In genomic region chr7:74334026-74334425, GRCh38 we compare ENCODE assay signal across 13 cellular contexts. TPM values are rescaled to one million over a fixed set of nuclear protein-coding genes. Genes with fewer than 3 reads are reported as not detected.
A peak's percentile ranks its signal among the peaks of the same experiment; 100 is the strongest.
DNase-seq lines count a peak whose midpoint lies in the region; ATAC-seq lines count a peak whose summit lies in the region.
"Had no signal": no experiment of that assay in that cellular context is flagged by ENCODE, and none has a peak within 500 bp of the region (broad histone marks: within the 10 kb centered on the region; RNA-seq: fewer than 3 reads in every experiment).

No MANE protein-coding gene starts in this region.

- H3K36me3 ChIP-seq in SJCRH30 = peaks cover 9% of the 10 kb centered on the region; the same call in 1 of the 2 replicates
- no peaks in the 10 kb centered on the region for H3K36me3 ChIP-seq in CD8-positive, alpha-beta memory T cell (ENCODE audit: insufficient read depth, low read length)
- H3K36me3 ChIP-seq: colonic mucosa, right lobe of liver had no signal

- peak overlapping the region; percentile 58 for H3K27ac ChIP-seq in SJCRH30
- no peak overlapping the region for H3K27ac ChIP-seq in CD8-positive, alpha-beta memory T cell (ENCODE audit: low read depth, low read length)
- H3K27ac ChIP-seq: colonic mucosa, right lobe of liver had no signal

- H3K4me1 ChIP-seq in SJCRH30 = peaks cover 14% of the 10 kb centered on the region
- no peaks in the 10 kb centered on the region for H3K4me1 ChIP-seq in CD8-positive, alpha-beta memory T cell (ENCODE audit: insufficient read depth, low read length)
- H3K4me1 ChIP-seq: colonic mucosa, right lobe of liver had no signal

- POLR2A ChIA-PET in CD8-positive, alpha-beta memory T cell (lab: Charles Lee) = no interaction called here

- DNase-seq in EH (ENCODE audit: low read depth) (peak; percentile 74), SJCRH30 (peak; percentile 85 to 87), fibroblast of peridontal ligament (ENCODE audit: extremely low read depth) (peak; percentile 68), sciatic nerve (ENCODE audit: low spot score) (no peak)
- no peak for DNase-seq in CD8-positive, alpha-beta memory T cell
- DNase-seq in activated effector memory CD4-positive, alpha-beta T cell treated with anti-CD3 and anti-CD28 coated beads, Interleukin-2, amount 50 U/mL, for 16 hours = no peak
- DNase-seq: activated naive CD4-positive, alpha-beta T cell treated with anti-CD3 and anti-CD28 coated beads, Interleukin-2, amount 10 ng/mL, durations not matched to agents 7 days and 5 days; colonic mucosa; Kasumi-1; NCI-H1930; NCI-H774; right lobe of liver had no signal

- intact Hi-C loops in sciatic nerve (cut with DNase I) = no loop called here

- no peaks in the 10 kb centered on the region for H3K27me3 ChIP-seq in SJCRH30
- no peaks in the 10 kb centered on the region for H3K27me3 ChIP-seq in CD8-positive, alpha-beta memory T cell (ENCODE audit: insufficient read depth, low read length, poor library complexity, severe bottlenecking)
- H3K27me3 ChIP-seq: colonic mucosa, right lobe of liver had no signal

- H3K4me1 Mint-ChIP-seq in CD8-positive, alpha-beta memory T cell = peaks cover 0 to 3% (median 0%) of the 10 kb centered on the region in 3 donors

- no peak overlapping the region for H3K4me3 ChIP-seq in SJCRH30
- H3K4me3 ChIP-seq in CD8-positive, alpha-beta memory T cell (ENCODE audit: low read length) = no peak overlapping the region
- H3K4me3 ChIP-seq: colonic mucosa, right lobe of liver had no signal

- ATAC-seq in sciatic nerve (peak; percentile 39), HG03108 (IDR thresholded peaks at IDR 0.05; ENCODE audit: unreplicated experiment) (no peak)
- ATAC-seq: right lobe of liver had no signal

- CTCF ChIA-PET in CD8-positive, alpha-beta memory T cell (lab: Charles Lee) = no interaction called here

- no peaks in the 10 kb centered on the region for H3K9me3 ChIP-seq in SJCRH30 (replicated peaks)
- H3K9me3 ChIP-seq in CD8-positive, alpha-beta memory T cell (ENCODE audit: low read length) = no peaks in the 10 kb centered on the region
- H3K9me3 ChIP-seq: colonic mucosa, right lobe of liver had no signal

- H3K36me3 Mint-ChIP-seq in CD8-positive, alpha-beta memory T cell = no peaks in the 10 kb centered on the region
- H3K36me3 Mint-ChIP-seq: activated naive CD4-positive, alpha-beta T cell treated with anti-CD3 and anti-CD28 coated beads, Interleukin-2, amount 10 ng/mL, durations not matched to agents 7 days and 5 days had no signal

- no peak overlapping the region for H3K4me3 Mint-ChIP-seq in CD8-positive, alpha-beta memory T cell
- H3K4me3 Mint-ChIP-seq: activated naive CD4-positive, alpha-beta T cell treated with anti-CD3 and anti-CD28 coated beads, Interleukin-2, amount 10 ng/mL, durations not matched to agents 7 days and 5 days had no signal

- H3K27ac Mint-ChIP-seq in CD8-positive, alpha-beta memory T cell = no peak overlapping the region

- no peaks in the 10 kb centered on the region for H3K27me3 Mint-ChIP-seq in CD8-positive, alpha-beta memory T cell

- no peaks in the 10 kb centered on the region for H3K9me3 Mint-ChIP-seq in CD8-positive, alpha-beta memory T cell
- H3K9me3 Mint-ChIP-seq: activated naive CD4-positive, alpha-beta T cell treated with anti-CD3 and anti-CD28 coated beads, Interleukin-2, amount 10 ng/mL, durations not matched to agents 7 days and 5 days had no signal

RNA-seq across cellular contexts. Expression of gene CLIP2, which starts 44.8 kb away (rescaled TPM):
- 29.1 and 29.7 TPM in 2 replicates for total RNA-seq in SJCRH30 (2014; rRNA removed; shearing (Covaris generic))
- total RNA-seq in sciatic nerve = 58.4 TPM
- total RNA-seq in CD8-positive, alpha-beta memory T cell = 1 to 10 TPM; 2.4 to 2.9 TPM
- 0.94 TPM for polyA plus RNA-seq in CD8-positive, alpha-beta memory T cell

Comparison
In these comparisons a context has a peak if more than half of its experiments do, and no peak if none do; other contexts are left out.
1. DNase-seq: peak in EH (single experiment), SJCRH30 (2 of 2) and fibroblast of peridontal ligament (single experiment); none in sciatic nerve (single experiment), CD8-positive, alpha-beta memory T cell (0 of 5) and activated effector memory CD4-positive, alpha-beta T cell treated with anti-CD3 and anti-CD28 coated beads, Interleukin-2, amount 50 U/mL, for 16 hours (single experiment).